Comparison of ENCODE assay signal across 8 cellular contexts in genomic region chr19:1269065-1269477, GRCh38.
DNase-seq lines count a peak whose midpoint lies in the region; ATAC-seq lines count a peak whose summit lies in the region.

CIRBP (plus strand) TSS chr19:1269332; CDS start chr19:1270934, 1,602 bp downstream.

- peak within 1 kb of the TSS; percentile 97 for H3K27ac ChIP-seq in caudate nucleus (ENCODE audit: low read depth, low read length)

- DNase-seq in AG08396 (ENCODE audit: low spot score) = peak; percentile 99
- DNase-seq in NCI-H446 (lab: John Stamatoyannopoulos, UW) = peak; percentile 97 to 100
- peak; percentile 98 to 99 (median 99) for DNase-seq in activated CD4-positive, CD25-positive, alpha-beta regulatory T cell (lab: John Stamatoyannopoulos, UW)
- peak; percentile 80 to 100 (median 99) for DNase-seq in caudate nucleus (lab: John Stamatoyannopoulos, UW)
- peak; percentile 99 for DNase-seq in iris pigment epithelial cell (ENCODE audit: low read depth)
- peak; percentile 99 for DNase-seq in stimulated activated CD4-positive, alpha-beta T cell treated with anti-CD3 and anti-CD28 coated beads, Interleukin-12 subunit alpha, Interleukin-12 subunit beta, amount 100 ng/mL, for 24 hours (ENCODE audit: low read depth in 2 of 2)

- ATAC-seq in GM19023 (IDR thresholded peaks at IDR 0.05; ENCODE audit: unreplicated experiment) = peak; percentile 57
- ATAC-seq in HG03280 (IDR thresholded peaks at IDR 0.05; ENCODE audit: unreplicated experiment) = peak; percentile 63

Comparison
In these comparisons a context has a peak if more than half of its experiments do, and no peak if none do; other contexts are left out.
1. Peak in every context shown above with its lines: DNase-seq, ATAC-seq and H3K27ac ChIP-seq.